Comparison of ENCODE assay signal across 23 cellular contexts in genomic region chr14:50758945-50759344, GRCh38.
"Had no signal": no experiment of that assay in that cellular context is flagged by ENCODE, and none has a peak within 500 bp of the region (broad histone marks: within the 10 kb centered on the region; RNA-seq: fewer than 3 reads in every experiment).

No MANE protein-coding gene starts in this region.

- H3K4me1 ChIP-seq: gastroesophageal sphincter, lower lobe of right lung had no signal

- DNase-seq: activated CD4-positive, alpha-beta memory T cell treated with anti-CD3 and anti-CD28 coated beads, Interleukin-2, amount 10 ng/mL, durations not matched to agents 7 days and 5 days; activated CD4-positive, alpha-beta T cell treated with anti-CD3 and anti-CD28 coated beads for 48 hours; activated CD4-positive, CD25-positive, alpha-beta regulatory T cell; activated CD8-positive, alpha-beta memory T cell treated with anti-CD3 and anti-CD28 coated beads, Interleukin-2, amount 10 ng/mL, durations not matched to agents 7 days and 5 days; activated naive CD4-positive, alpha-beta T cell; cerebellar nuclear complex; dermis blood vessel endothelial cell; effector memory CD8-positive, alpha-beta T cell; heart left ventricle; kidney glomerular epithelial cell; lower lobe of right lung; nucleus accumbens; retina; stimulated activated CD4-positive, alpha-beta T cell treated with anti-CD3 and anti-CD28 coated beads, Interleukin-12 subunit alpha, Interleukin-12 subunit beta, amount 100 ng/mL, for 4 hours; stimulated activated CD4-positive, alpha-beta T cell treated with anti-CD3 and anti-CD28 coated beads, Interleukin-1b, Interleukin-23, amount 100 ng/mL, for 48 hours; stimulated activated CD8-positive, alpha-beta memory T cell treated with anti-CD3 and anti-CD28 coated beads, Interleukin-4, amount 100 ng/mL, for 48 hours; stimulated activated naive CD4-positive, alpha-beta T cell; T-helper 1 cell; T-helper 9 cell had no signal

- H3K36me3 ChIP-seq: breast epithelium had no signal

- H3K9me3 ChIP-seq: breast epithelium, gastroesophageal sphincter, heart left ventricle, lower lobe of right lung had no signal

- H3K4me3 ChIP-seq: breast epithelium, gastroesophageal sphincter, heart left ventricle, lower lobe of right lung had no signal

- H3K27ac ChIP-seq: breast epithelium, epithelial cell of prostate, gastroesophageal sphincter, lower lobe of right lung had no signal

- ATAC-seq: activated CD8-positive, alpha-beta memory T cell treated with anti-CD3 and anti-CD28 coated beads, Interleukin-2, amount 10 ng/mL, durations not matched to agents 7 days and 5 days; activated T-helper 17 cell treated with anti-CD3 and anti-CD28 coated beads, Interleukin-2, amount 50 U/mL, for 72 hours; effector memory CD8-positive, alpha-beta T cell; gastroesophageal sphincter; lower lobe of right lung had no signal

- H3K27me3 ChIP-seq: breast epithelium, gastroesophageal sphincter, heart left ventricle had no signal
